ENCODE assay signal across 1 cellular context in the genomic region with DNA sequence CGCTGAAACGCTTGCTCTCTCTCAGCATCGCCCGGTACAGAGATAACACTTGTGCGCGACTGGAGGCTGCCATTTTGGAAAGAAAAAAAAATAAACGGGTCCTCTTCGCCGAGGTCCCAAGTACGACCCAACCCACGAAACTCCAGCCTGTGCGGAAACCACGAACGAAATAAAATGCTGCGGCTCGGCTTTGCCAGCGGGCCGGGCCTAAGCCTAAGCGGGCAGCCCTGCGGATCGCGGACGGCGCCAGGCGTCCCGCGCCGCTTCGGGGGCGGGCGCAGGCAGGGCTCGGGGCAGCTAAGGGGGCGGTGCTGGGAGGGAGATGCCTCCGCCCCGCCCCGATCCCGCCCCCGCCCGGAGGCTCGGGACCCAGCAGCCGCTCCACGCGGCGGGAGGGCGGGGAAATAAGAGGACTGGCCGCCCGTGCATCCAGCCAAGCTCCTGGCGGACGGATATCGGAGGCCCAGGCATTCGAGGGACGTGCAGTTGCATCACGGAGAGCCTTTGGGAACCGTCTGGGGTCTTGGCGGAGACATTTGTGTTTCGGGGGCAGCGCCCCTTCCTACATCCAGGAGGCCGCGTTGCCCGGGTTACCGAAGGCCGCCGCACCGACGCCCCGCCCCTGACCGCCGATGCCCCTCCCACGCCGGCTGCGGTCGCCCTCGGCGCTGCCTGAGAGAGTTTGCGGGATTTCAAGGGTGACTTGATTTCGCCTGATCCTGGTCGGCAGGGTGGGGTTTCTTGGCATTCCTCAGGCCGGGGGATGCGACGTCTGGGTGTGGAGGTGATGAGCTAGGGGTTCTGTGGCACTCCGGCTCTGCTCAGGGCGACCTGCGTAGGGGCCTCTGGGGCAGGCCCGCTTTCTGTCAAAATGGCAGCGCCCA.
TF ChIP-seq lines count a peak whose summit lies in the region.

A gene (plus strand): TSS at position 853 of the 884 bp plus-strand sequence.
A gene (minus strand): TSS at position 290 of the 884 bp plus-strand sequence. CDS start 217 bp downstream, at position 73.

TF ChIP-seq in HepG2, 621 proteins besides CTCF, POLR2A, EP300 and RAD21 (continued from another document and continues in another):
- no peak for TF ChIP-seq SOX6 (IDR thresholded peaks at IDR 0.05)
- peak; percentile 61 for TF ChIP-seq SOX6 (CRISPR knock-in tag; IDR thresholded peaks at IDR 0.05)
- TF ChIP-seq HCFC1 (IDR thresholded peaks at IDR 0.05; ENCODE audit: low read depth, low read length) = peak; percentile 65
- TF ChIP-seq HIVEP1 (CRISPR knock-in tag; IDR thresholded peaks at IDR 0.05) = no peak; the same call in 1 of the 2 replicates
- TF ChIP-seq JDP2 (CRISPR knock-in tag; IDR thresholded peaks at IDR 0.05; ENCODE audit: borderline replicate concordance) = no peak
- no peak; the same call in 1 of the 2 replicates for TF ChIP-seq NCOA2 (CRISPR knock-in tag; IDR thresholded peaks at IDR 0.05)
- TF ChIP-seq, protein P1, sequence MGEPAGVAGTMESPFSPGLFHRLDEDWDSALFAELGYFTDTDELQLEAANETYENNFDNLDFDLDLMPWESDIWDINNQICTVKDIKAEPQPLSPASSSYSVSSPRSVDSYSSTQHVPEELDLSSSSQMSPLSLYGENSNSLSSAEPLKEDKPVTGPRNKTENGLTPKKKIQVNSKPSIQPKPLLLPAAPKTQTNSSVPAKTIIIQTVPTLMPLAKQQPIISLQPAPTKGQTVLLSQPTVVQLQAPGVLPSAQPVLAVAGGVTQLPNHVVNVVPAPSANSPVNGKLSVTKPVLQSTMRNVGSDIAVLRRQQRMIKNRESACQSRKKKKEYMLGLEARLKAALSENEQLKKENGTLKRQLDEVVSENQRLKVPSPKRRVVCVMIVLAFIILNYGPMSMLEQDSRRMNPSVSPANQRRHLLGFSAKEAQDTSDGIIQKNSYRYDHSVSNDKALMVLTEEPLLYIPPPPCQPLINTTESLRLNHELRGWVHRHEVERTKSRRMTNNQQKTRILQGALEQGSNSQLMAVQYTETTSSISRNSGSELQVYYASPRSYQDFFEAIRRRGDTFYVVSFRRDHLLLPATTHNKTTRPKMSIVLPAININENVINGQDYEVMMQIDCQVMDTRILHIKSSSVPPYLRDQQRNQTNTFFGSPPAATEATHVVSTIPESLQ (CRISPR knock-in tag; conservative IDR thresholded peaks at IDR 0.05) = no peak
- no peak for TF ChIP-seq ZNF746 (CRISPR knock-in tag; IDR thresholded peaks at IDR 0.05)
- no peak for TF ChIP-seq MBD4 (IDR thresholded peaks at IDR 0.05; ENCODE audit: borderline replicate concordance, low read length)
- peak; percentile 58; the same call in 1 of the 2 replicates for TF ChIP-seq ARNT2 (CRISPR knock-in tag; IDR thresholded peaks at IDR 0.05; ENCODE audit: low read depth)
- TF ChIP-seq ZNF674 (CRISPR knock-in tag; IDR thresholded peaks at IDR 0.05; ENCODE audit: low read depth) = no peak
- peak; percentile 86; the same call in 1 of the 2 replicates for TF ChIP-seq HES4 (CRISPR knock-in tag; IDR thresholded peaks at IDR 0.05; ENCODE audit: borderline replicate concordance)
- TF ChIP-seq ZNF326 (CRISPR knock-in tag; IDR thresholded peaks at IDR 0.05; ENCODE audit: borderline replicate concordance) = no peak
- no peak for TF ChIP-seq NR1H2 (CRISPR knock-in tag; IDR thresholded peaks at IDR 0.05; ENCODE audit: borderline replicate concordance, low read depth)
- TF ChIP-seq ZNF589 (CRISPR knock-in tag; conservative IDR thresholded peaks at IDR 0.05) = no peak
- TF ChIP-seq YEATS4 (CRISPR knock-in tag; IDR thresholded peaks at IDR 0.05; ENCODE audit: borderline replicate concordance) = peak; percentile 96
- TF ChIP-seq ATF1 (CRISPR knock-in tag; IDR thresholded peaks at IDR 0.05) = no peak
- TF ChIP-seq MAFG (CRISPR knock-in tag; IDR thresholded peaks at IDR 0.05) = no peak
- TF ChIP-seq ZNF317 (CRISPR knock-in tag; IDR thresholded peaks at IDR 0.05) = no peak
- TF ChIP-seq ETV5 (CRISPR knock-in tag; IDR thresholded peaks at IDR 0.05; ENCODE audit: borderline replicate concordance) = 0 out of 2 replicates have a peak, but pooled peaks have one; percentile 37
- TF ChIP-seq HOXA5 (CRISPR knock-in tag; IDR thresholded peaks at IDR 0.05) = peak; percentile 42
- peak; percentile 72 for TF ChIP-seq CREB1 (IDR thresholded peaks at IDR 0.05)
- TF ChIP-seq CREB1 (CRISPR knock-in tag; IDR thresholded peaks at IDR 0.05) = no peak
- no peak for TF ChIP-seq MTF2 (CRISPR knock-in tag; IDR thresholded peaks at IDR 0.05; ENCODE audit: borderline replicate concordance)
- TF ChIP-seq ZNF768 (CRISPR knock-in tag; IDR thresholded peaks at IDR 0.05) = peak; percentile 20; the same call in 1 of the 2 replicates
- TF ChIP-seq SOX5 (CRISPR knock-in tag; IDR thresholded peaks at IDR 0.05; ENCODE audit: borderline replicate concordance) = no peak; the same call in 1 of the 2 replicates
- no peak for TF ChIP-seq ZFP36 (IDR thresholded peaks at IDR 0.05; ENCODE audit: borderline replicate concordance, low read depth, low read length, partially characterized antibody)
- TF ChIP-seq ZNF598 (CRISPR knock-in tag; IDR thresholded peaks at IDR 0.05; ENCODE audit: borderline replicate concordance) = peak; percentile 87; the same call in 1 of the 2 replicates
- no peak; the same call in 1 of the 2 replicates for TF ChIP-seq KMT2A (CRISPR knock-in tag; IDR thresholded peaks at IDR 0.05)
- no peak for TF ChIP-seq JUND (CRISPR knock-in tag; IDR thresholded peaks at IDR 0.05)
- TF ChIP-seq ZNF124 (CRISPR knock-in tag; IDR thresholded peaks at IDR 0.05) = no peak
- TF ChIP-seq MLLT10 (CRISPR knock-in tag; IDR thresholded peaks at IDR 0.05) = no peak
- TF ChIP-seq, protein P2, sequence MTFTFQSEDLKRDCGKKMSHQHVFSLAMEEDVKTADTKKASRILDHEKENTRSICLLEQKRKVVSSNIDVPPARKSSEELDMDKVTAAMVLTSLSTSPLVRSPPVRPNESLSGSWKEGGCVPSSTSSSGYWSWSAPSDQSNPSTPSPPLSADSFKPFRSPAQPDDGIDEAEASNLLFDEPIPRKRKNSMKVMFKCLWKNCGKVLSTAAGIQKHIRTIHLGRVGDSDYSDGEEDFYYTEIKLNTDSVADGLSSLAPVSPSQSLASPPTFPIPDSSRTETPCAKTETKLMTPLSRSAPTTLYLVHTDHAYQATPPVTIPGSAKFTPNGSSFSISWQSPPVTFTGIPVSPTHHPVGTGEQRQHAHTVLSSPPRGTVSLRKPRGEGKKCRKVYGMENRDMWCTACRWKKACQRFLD (CRISPR knock-in tag; IDR thresholded peaks at IDR 0.05; ENCODE audit: borderline replicate concordance) = peak; percentile 31; the same call in 1 of the 2 replicates
- TF ChIP-seq KLF11 (CRISPR knock-in tag; IDR thresholded peaks at IDR 0.05) = no peak; the same call in 1 of the 2 replicates
- TF ChIP-seq IKZF4 (CRISPR knock-in tag; IDR thresholded peaks at IDR 0.05; ENCODE audit: borderline replicate concordance, low read depth, not compliant biosample characterization) = peak; percentile 47
- TF ChIP-seq ZBTB1 (CRISPR knock-in tag; IDR thresholded peaks at IDR 0.05; ENCODE audit: borderline replicate concordance) = no peak
- no peak for TF ChIP-seq CEBPB (IDR thresholded peaks at IDR 0.05; ENCODE audit: borderline replicate concordance, low read depth, low read length)
- TF ChIP-seq, protein P3, sequence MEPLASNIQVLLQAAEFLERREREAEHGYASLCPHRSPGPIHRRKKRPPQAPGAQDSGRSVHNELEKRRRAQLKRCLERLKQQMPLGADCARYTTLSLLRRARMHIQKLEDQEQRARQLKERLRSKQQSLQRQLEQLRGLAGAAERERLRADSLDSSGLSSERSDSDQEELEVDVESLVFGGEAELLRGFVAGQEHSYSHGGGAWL (CRISPR knock-in tag; IDR thresholded peaks at IDR 0.05) = peak; percentile 75; the same call in 1 of the 2 replicates
- no peak for TF ChIP-seq NBN (conservative IDR thresholded peaks at IDR 0.05)
- TF ChIP-seq, protein P4, sequence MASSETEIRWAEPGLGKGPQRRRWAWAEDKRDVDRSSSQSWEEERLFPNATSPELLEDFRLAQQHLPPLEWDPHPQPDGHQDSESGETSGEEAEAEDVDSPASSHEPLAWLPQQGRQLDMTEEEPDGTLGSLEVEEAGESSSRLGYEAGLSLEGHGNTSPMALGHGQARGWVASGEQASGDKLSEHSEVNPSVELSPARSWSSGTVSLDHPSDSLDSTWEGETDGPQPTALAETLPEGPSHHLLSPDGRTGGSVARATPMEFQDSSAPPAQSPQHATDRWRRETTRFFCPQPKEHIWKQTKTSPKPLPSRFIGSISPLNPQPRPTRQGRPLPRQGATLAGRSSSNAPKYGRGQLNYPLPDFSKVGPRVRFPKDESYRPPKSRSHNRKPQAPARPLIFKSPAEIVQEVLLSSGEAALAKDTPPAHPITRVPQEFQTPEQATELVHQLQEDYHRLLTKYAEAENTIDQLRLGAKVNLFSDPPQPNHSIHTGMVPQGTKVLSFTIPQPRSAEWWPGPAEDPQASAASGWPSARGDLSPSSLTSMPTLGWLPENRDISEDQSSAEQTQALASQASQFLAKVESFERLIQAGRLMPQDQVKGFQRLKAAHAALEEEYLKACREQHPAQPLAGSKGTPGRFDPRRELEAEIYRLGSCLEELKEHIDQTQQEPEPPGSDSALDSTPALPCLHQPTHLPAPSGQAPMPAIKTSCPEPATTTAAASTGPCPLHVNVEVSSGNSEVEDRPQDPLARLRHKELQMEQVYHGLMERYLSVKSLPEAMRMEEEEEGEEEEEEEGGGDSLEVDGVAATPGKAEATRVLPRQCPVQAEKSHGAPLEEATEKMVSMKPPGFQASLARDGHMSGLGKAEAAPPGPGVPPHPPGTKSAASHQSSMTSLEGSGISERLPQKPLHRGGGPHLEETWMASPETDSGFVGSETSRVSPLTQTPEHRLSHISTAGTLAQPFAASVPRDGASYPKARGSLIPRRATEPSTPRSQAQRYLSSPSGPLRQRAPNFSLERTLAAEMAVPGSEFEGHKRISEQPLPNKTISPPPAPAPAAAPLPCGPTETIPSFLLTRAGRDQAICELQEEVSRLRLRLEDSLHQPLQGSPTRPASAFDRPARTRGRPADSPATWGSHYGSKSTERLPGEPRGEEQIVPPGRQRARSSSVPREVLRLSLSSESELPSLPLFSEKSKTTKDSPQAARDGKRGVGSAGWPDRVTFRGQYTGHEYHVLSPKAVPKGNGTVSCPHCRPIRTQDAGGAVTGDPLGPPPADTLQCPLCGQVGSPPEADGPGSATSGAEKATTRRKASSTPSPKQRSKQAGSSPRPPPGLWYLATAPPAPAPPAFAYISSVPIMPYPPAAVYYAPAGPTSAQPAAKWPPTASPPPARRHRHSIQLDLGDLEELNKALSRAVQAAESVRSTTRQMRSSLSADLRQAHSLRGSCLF (CRISPR knock-in tag; IDR thresholded peaks at IDR 0.05; ENCODE audit: borderline replicate concordance) = 0 out of 2 replicates have a peak, but pooled peaks have one; percentile 36
- no peak for TF ChIP-seq ZNF296 (CRISPR knock-in tag; conservative IDR thresholded peaks at IDR 0.05)
- no peak for TF ChIP-seq CAMTA2 (CRISPR knock-in tag; IDR thresholded peaks at IDR 0.05; ENCODE audit: borderline replicate concordance)
- TF ChIP-seq SIN3B (IDR thresholded peaks at IDR 0.05; ENCODE audit: low read length) = peak; percentile 53
- TF ChIP-seq, protein P5, sequence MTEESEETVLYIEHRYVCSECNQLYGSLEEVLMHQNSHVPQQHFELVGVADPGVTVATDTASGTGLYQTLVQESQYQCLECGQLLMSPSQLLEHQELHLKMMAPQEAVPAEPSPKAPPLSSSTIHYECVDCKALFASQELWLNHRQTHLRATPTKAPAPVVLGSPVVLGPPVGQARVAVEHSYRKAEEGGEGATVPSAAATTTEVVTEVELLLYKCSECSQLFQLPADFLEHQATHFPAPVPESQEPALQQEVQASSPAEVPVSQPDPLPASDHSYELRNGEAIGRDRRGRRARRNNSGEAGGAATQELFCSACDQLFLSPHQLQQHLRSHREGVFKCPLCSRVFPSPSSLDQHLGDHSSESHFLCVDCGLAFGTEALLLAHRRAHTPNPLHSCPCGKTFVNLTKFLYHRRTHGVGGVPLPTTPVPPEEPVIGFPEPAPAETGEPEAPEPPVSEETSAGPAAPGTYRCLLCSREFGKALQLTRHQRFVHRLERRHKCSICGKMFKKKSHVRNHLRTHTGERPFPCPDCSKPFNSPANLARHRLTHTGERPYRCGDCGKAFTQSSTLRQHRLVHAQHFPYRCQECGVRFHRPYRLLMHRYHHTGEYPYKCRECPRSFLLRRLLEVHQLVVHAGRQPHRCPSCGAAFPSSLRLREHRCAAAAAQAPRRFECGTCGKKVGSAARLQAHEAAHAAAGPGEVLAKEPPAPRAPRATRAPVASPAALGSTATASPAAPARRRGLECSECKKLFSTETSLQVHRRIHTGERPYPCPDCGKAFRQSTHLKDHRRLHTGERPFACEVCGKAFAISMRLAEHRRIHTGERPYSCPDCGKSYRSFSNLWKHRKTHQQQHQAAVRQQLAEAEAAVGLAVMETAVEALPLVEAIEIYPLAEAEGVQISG (CRISPR knock-in tag; IDR thresholded peaks at IDR 0.05) = peak; percentile 72
- TF ChIP-seq TOPORS (CRISPR knock-in tag; IDR thresholded peaks at IDR 0.05) = peak; percentile 88
- no peak for TF ChIP-seq EZH2 (conservative IDR thresholded peaks at IDR 0.05; ENCODE audit: low read depth, low read length)
- peak; percentile 66; the same call in 1 of the 2 replicates for TF ChIP-seq EED (CRISPR knock-in tag; IDR thresholded peaks at IDR 0.05)
- peak; percentile 50; the same call in 1 of the 2 replicates for TF ChIP-seq PHF21A (CRISPR knock-in tag; IDR thresholded peaks at IDR 0.05)
- peak; percentile 34; the same call in 1 of the 2 replicates for TF ChIP-seq KDM3A (CRISPR knock-in tag; IDR thresholded peaks at IDR 0.05; ENCODE audit: low read depth)
- no peak for TF ChIP-seq ZNF703 (CRISPR knock-in tag; IDR thresholded peaks at IDR 0.05; ENCODE audit: borderline replicate concordance)
- 0 out of 2 replicates have a peak, but pooled peaks have one; percentile 30 for TF ChIP-seq ISX (CRISPR knock-in tag; conservative IDR thresholded peaks at IDR 0.05)
- TF ChIP-seq REL (CRISPR knock-in tag; conservative IDR thresholded peaks at IDR 0.05) = no peak
- TF ChIP-seq PAF1 (CRISPR knock-in tag; IDR thresholded peaks at IDR 0.05) = no peak
- TF ChIP-seq ZNF670 (CRISPR knock-in tag; IDR thresholded peaks at IDR 0.05; ENCODE audit: borderline replicate concordance) = peak; percentile 55; the same call in 1 of the 2 replicates
- no peak for TF ChIP-seq ZNF460 (CRISPR knock-in tag; IDR thresholded peaks at IDR 0.05; ENCODE audit: borderline replicate concordance)
- peak; percentile 93 for TF ChIP-seq MYC (CRISPR knock-in tag; IDR thresholded peaks at IDR 0.05; ENCODE audit: borderline replicate concordance)
- no peak for TF ChIP-seq MTF1 (CRISPR knock-in tag; IDR thresholded peaks at IDR 0.05)
- TF ChIP-seq ERF (CRISPR knock-in tag; IDR thresholded peaks at IDR 0.05) = peak; percentile 23
- TF ChIP-seq, protein P6, sequence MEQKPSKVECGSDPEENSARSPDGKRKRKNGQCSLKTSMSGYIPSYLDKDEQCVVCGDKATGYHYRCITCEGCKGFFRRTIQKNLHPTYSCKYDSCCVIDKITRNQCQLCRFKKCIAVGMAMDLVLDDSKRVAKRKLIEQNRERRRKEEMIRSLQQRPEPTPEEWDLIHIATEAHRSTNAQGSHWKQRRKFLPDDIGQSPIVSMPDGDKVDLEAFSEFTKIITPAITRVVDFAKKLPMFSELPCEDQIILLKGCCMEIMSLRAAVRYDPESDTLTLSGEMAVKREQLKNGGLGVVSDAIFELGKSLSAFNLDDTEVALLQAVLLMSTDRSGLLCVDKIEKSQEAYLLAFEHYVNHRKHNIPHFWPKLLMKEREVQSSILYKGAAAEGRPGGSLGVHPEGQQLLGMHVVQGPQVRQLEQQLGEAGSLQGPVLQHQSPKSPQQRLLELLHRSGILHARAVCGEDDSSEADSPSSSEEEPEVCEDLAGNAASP (CRISPR knock-in tag; IDR thresholded peaks at IDR 0.05; ENCODE audit: borderline replicate concordance) = no peak
